ENCODE assay signal across 13 cellular contexts in the genomic region with DNA sequence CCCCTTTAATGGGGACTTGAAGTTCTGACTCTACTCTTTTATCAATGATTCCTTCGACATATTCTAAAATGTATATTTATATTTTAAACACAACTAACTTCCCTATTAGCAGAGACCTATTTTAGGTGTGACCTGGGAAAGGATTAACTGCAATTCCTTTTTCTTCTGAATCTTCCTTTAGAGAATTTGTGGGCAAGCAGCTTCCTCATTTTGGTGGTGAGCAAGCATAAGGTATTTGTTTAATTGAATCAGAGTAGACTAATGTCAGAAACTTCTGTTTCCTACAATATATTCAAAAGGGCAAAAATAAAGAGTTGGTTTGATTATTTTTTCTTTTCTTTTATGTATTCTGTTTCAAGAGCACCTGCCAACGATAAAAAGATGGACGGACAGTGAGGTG.
DNase-seq lines count a peak whose midpoint lies in the region; ATAC-seq, FAIRE-seq and TF ChIP-seq lines count a peak whose summit lies in the region.
"Had no signal": no experiment of that assay in that cellular context is flagged by ENCODE, and none has a peak within 500 bp of the region (broad histone marks: within the 10 kb centered on the region; RNA-seq: fewer than 3 reads in every experiment).

No MANE protein-coding gene starts in this region.

- H3K36me3 ChIP-seq in PC-9 (ENCODE audit: low read depth) (no peaks in the 10 kb centered on the region), keratinocyte (ENCODE audit: control insufficient read depth in 2 of 2, extremely low read depth in 1 of 2, insufficient read depth in 2 of 2, low read length in 2 of 2) (no peaks in the 10 kb centered on the region)
- H3K36me3 ChIP-seq: ovary had no signal

- peak overlapping the region; percentile 98 for H3K4me2 ChIP-seq in PC-9
- peak overlapping the region; percentile 19 for H3K4me2 ChIP-seq in keratinocyte (ENCODE audit: control insufficient read depth, extremely low read depth, insufficient read depth, low read depth, low read length)

- no TSS peak for BruUV-seq in PC-9 (replicated peaks; lab: Mats Ljungman, UMichigan)

- no peaks in the 10 kb centered on the region for H4K20me1 ChIP-seq in PC-9 (ENCODE audit: insufficient read depth)
- H4K20me1 ChIP-seq in keratinocyte (ENCODE audit: control insufficient read depth, extremely low read depth, insufficient read depth, low read length), result no peaks in the 10 kb centered on the region

- dilution Hi-C loops in keratinocyte (cut with MboI; ENCODE audit: extremely low pct_ligation_motif_present, low sequenced_read_pairs), result no loop called here

- no peaks in the 10 kb centered on the region for H3K79me2 ChIP-seq in PC-9 (ENCODE audit: low read depth)
- H3K79me2 ChIP-seq in keratinocyte (ENCODE audit: control insufficient read depth, insufficient read depth, low read length), result no peaks in the 10 kb centered on the region

- no peaks in the 10 kb centered on the region for H3K9me1 ChIP-seq in keratinocyte (ENCODE audit: control insufficient read depth, extremely low read depth, insufficient read depth, low read length)

- H3K27me3 ChIP-seq in PC-9 (ENCODE audit: insufficient read depth, low read depth) (no peaks in the 10 kb centered on the region), keratinocyte (ENCODE audit: control insufficient read depth, extremely low read depth, insufficient read depth, low read length) (no peaks in the 10 kb centered on the region)
- H3K27me3 ChIP-seq: ovary had no signal

- peak overlapping the region; percentile 100 for H3K27ac ChIP-seq in PC-9
- H3K27ac ChIP-seq in keratinocyte (ENCODE audit: control insufficient read depth, insufficient read depth, low read length), result peak overlapping the region; percentile 2
- H3K27ac ChIP-seq: ovary had no signal

- H3F3A ChIP-seq in PC-9 (ENCODE audit: insufficient read depth, low read depth), result peaks cover 51% of the 10 kb centered on the region

- DNase-seq in PC-9 (peak in 1 of 2 experiments; percentile 56), keratinocyte (ENCODE audit: low read depth, low spot score) (no peak), mucosa of gallbladder (ENCODE audit: low spot score) (no peak)
- DNase-seq in stimulated activated CD4-positive, alpha-beta T cell treated with anti-CD3 and anti-CD28 coated beads, Interleukin-4, amount 100 ng/mL, for 4 hours, result no peak
- DNase-seq in activated CD8-positive, alpha-beta memory T cell treated with anti-CD3 and anti-CD28 coated beads, Interleukin-2, amount 50 U/mL, for 4 hours, result no peak
- DNase-seq: activated CD4-positive, CD25-positive, alpha-beta regulatory T cell treated with anti-CD3 and anti-CD28 coated beads, Interleukin-2, amount 50 U/mL, for 72 hours; aorta; DMS 273 treated with DMSO at 0.1 percent for 48 hours; NCI-H748 treated with DMSO at 0.1 percent for 48 hours; ovary; stimulated activated CD4-positive, alpha-beta T cell treated with anti-CD3 and anti-CD28 coated beads, Interleukin-2, amount 100 ng/mL, for 48 hours had no signal

- POLR2A ChIA-PET in PC-9 (lab: Charles Lee; ENCODE audit: unreplicated experiment), result no interaction called here

- H3K9me2 ChIP-seq in PC-9 (ENCODE audit: insufficient read depth), result no peaks in the 10 kb centered on the region

- no peak overlapping the region for H2AFZ ChIP-seq in PC-9
- peak overlapping the region; percentile 65 for H2AFZ ChIP-seq in keratinocyte (ENCODE audit: control insufficient read depth, low read length)

- no peak overlapping the region for H3K9ac ChIP-seq in keratinocyte (ENCODE audit: control insufficient read depth, extremely low read depth, insufficient read depth, low read length)

- peak; percentile 34 for FAIRE-seq in keratinocyte (lab: Jason Lieb, UNC)

- peaks cover 2% of the 10 kb centered on the region; the same call in 1 of the 2 replicates for H3K9me3 ChIP-seq in PC-9 (ENCODE audit: insufficient read depth, low read depth)
- H3K9me3 ChIP-seq in keratinocyte (ENCODE audit: control insufficient read depth, low read depth, low read length), result no peaks in the 10 kb centered on the region
- H3K9me3 ChIP-seq: ovary had no signal

- H3K4me3 ChIP-seq in PC-9, result 0 out of 2 replicates have a peak overlapping the region, but pooled peaks have one; percentile 54
- no peak overlapping the region for H3K4me3 ChIP-seq in keratinocyte (ENCODE audit: control insufficient read depth in 2 of 3, extremely low read depth in 1 of 3, insufficient read depth in 2 of 3, low read depth in 1 of 3, low read length in 3 of 3)
- H3K4me3 ChIP-seq: ovary had no signal

- peak; percentile 32 for ATAC-seq in GM18867 (IDR thresholded peaks at IDR 0.05; ENCODE audit: unreplicated experiment)
- ATAC-seq in HG02852 (IDR thresholded peaks at IDR 0.05; ENCODE audit: unreplicated experiment), result peak; percentile 33

- intact Hi-C loops in PC-9 (cut with micrococcal nuclease; ENCODE audit: unreplicated experiment), result loop anchor here (5.0 kb wide), 1 partner anchor 52 kb away; no protein-coding TSS in a partner anchor

- CTCF ChIA-PET in PC-9 (lab: Charles Lee), result no interaction called here

- TF ChIP-seq CTCF in PC-9 (conservative IDR thresholded peaks at IDR 0.05) (no peak), keratinocyte (optimal IDR thresholded peaks at IDR 0.05 in 1 of 3, IDR thresholded peaks at IDR 0.05 in 1 of 3, conservative IDR thresholded peaks at IDR 0.05 in 1 of 3; ENCODE audit: extremely low read depth in 1 of 3, insufficient read depth in 2 of 3, low read length in 3 of 3) (no peak)

- H3K4me1 ChIP-seq in PC-9 (replicated peaks; ENCODE audit: insufficient read depth) (peaks cover 75% of the 10 kb centered on the region), keratinocyte (ENCODE audit: control insufficient read depth, extremely low read depth, insufficient read depth, low read length) (peaks cover 36% of the 10 kb centered on the region)
